Comparison of ENCODE assay signal across 8 cellular contexts in the genomic region with DNA sequence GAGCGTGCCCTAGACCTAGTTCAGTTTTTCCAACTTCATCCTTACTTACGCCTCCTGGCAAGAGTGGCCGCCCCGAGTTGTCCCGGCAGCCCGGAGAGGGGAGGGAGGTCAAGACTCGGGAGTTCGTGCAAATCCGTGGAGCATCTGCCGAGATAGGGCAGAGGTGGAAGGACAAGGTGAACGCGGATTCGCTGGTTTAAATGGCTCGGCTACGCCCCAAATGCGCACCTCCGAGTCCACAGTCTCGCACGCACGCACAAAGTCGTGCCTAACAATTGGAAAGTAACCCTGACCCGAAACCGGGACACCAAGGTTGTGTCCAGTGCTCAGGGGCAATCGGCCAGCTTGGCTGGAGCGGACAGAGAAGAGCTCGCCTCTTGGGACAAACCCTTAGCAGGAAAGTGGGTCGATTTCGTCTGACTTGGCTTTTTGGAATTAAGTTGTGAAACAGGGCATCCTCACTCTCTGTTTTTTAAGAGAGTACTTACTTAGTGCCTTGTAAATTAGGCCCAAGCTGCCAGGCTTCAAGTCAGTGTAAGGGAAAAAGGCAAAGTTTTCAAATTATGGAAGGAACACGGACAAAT. TPM values are rescaled to one million over a fixed set of nuclear protein-coding genes. Genes with fewer than 3 reads are reported as not detected.
A peak's percentile ranks its signal among the peaks of the same experiment; 100 is the strongest.
DNase-seq lines count a peak whose midpoint lies in the region; ATAC-seq and TF ChIP-seq lines count a peak whose summit lies in the region.

No MANE protein-coding gene starts in this region.

- CTCF ChIA-PET in HCT116 (lab: Charles Lee): no interaction called here

- H3K9me3 Mint-ChIP-seq in T-helper 1 cell treated with Interleukin-12 subunit alpha and Interleukin-12 subunit beta and Interleukin-4 antibody, amounts not matched to agents 30 μg/mL and 1 μg/mL, for 36 hours: no peaks in the 10 kb centered on the region
- H3K9me3 Mint-ChIP-seq in activated T-helper 17 cell treated with anti-CD3 and anti-CD28 coated beads, Interleukin-2, amount 50 U/mL, for 72 hours: no peaks in the 10 kb centered on the region

- peaks cover 10 to 18% of the 10 kb centered on the region in 2 experiments; a peak in 3 of 4 replicates for H3K4me1 ChIP-seq in HCT116 (ENCODE audit: control insufficient read depth in 1 of 2, insufficient read depth in 2 of 2, low read length in 2 of 2)
- peaks cover 0 to 34% (median 27%) of the 10 kb centered on the region in 9 donors for H3K4me1 ChIP-seq in heart right ventricle

- H3K9ac ChIP-seq in HCT116 (ENCODE audit: low read length): peak overlapping the region; percentile 81

- H2AFZ ChIP-seq in HCT116 (ENCODE audit: low read depth, low read length, poor library complexity, severe bottlenecking): peak overlapping the region; percentile 70

- H3K79me2 ChIP-seq in HCT116 (ENCODE audit: insufficient read depth, low read length): peaks cover 41% of the 10 kb centered on the region

- peaks cover 26% of the 10 kb centered on the region for H3K4me1 Mint-ChIP-seq in T-helper 1 cell treated with Interleukin-12 subunit alpha and Interleukin-12 subunit beta and Interleukin-4 antibody, amounts not matched to agents 30 μg/mL and 1 μg/mL, for 36 hours (ENCODE audit: low read depth)
- peaks cover 19% of the 10 kb centered on the region for H3K4me1 Mint-ChIP-seq in activated T-helper 17 cell treated with anti-CD3 and anti-CD28 coated beads, Interleukin-2, amount 50 U/mL, for 72 hours

- POLR2A ChIA-PET in HCT116 (lab: Charles Lee): no interaction called here

- H3K4me2 ChIP-seq in HCT116 (ENCODE audit: low read length): peak overlapping the region; percentile 82

- H3K27me3 ChIP-seq in HCT116 (ENCODE audit: insufficient read depth, low read length) (no peaks in the 10 kb centered on the region), heart right ventricle (no peaks in the 10 kb centered on the region)

- RAD21 ChIA-PET in HCT116 (lab: Charles Lee; ENCODE audit: low non-redundant PET in 1 of 2, low total read pairs in 2 of 2, uncharacterized antibody in 2 of 2, unreplicated experiment in 2 of 2): no interaction called here

- H3K27ac ChIP-seq in HCT116 (ENCODE audit: low read depth, low read length): peak overlapping the region; percentile 96
- peak overlapping the region; percentile 85 to 99 (median 98) for H3K27ac ChIP-seq in heart right ventricle

- H4K20me1 ChIP-seq in HCT116 (ENCODE audit: insufficient read depth): no peaks in the 10 kb centered on the region

- peaks cover 8% of the 10 kb centered on the region in 2 experiments for H3K36me3 ChIP-seq in HCT116 (ENCODE audit: control insufficient read depth in 1 of 2, insufficient read depth in 2 of 2, low read length in 2 of 2)
- peaks cover 0 to 15% (median 2%) of the 10 kb centered on the region in 9 donors for H3K36me3 ChIP-seq in heart right ventricle

- BruUV-seq in HCT116 (replicated peaks; lab: Mats Ljungman, UMichigan): TSS peak; percentile 96

- TF ChIP-seq CTCF in HCT116 (IDR thresholded peaks at IDR 0.05 in 2 of 3, conservative IDR thresholded peaks at IDR 0.05 in 1 of 3; ENCODE audit: borderline replicate concordance in 1 of 3, insufficient read depth in 1 of 3, low read depth in 2 of 3, low read length in 2 of 3): no peak
- TF ChIP-seq CTCF in heart right ventricle (IDR thresholded peaks at IDR 0.05): no peak

- peaks cover 12% of the 10 kb centered on the region for H3K36me3 Mint-ChIP-seq in T-helper 1 cell treated with Interleukin-12 subunit alpha and Interleukin-12 subunit beta and Interleukin-4 antibody, amounts not matched to agents 30 μg/mL and 1 μg/mL, for 36 hours (ENCODE audit: low read depth)
- H3K36me3 Mint-ChIP-seq in activated T-helper 17 cell treated with anti-CD3 and anti-CD28 coated beads, Interleukin-2, amount 50 U/mL, for 72 hours (ENCODE audit: low read depth): peaks cover 15% of the 10 kb centered on the region

- DNase-seq in T-helper 1 cell (no peak), HCT116 (ENCODE audit: low read depth, low spot score) (peak; percentile 58), LoVo (ENCODE audit: low spot score) (peak; percentile 66), heart right ventricle (peak in 1 of 2 donors; percentile 64), sciatic nerve (ENCODE audit: low spot score) (peak; percentile 79), pons (ENCODE audit: low spot score) (no peak)

- intact Hi-C loops in HCT116 (cut with micrococcal nuclease) (loop anchor here (5.0 kb wide), 1 partner anchor 136 kb away; the partner anchor contains the start of gene TAF4B), heart right ventricle (cut with DNase I) (loop anchor here in 5 of 10 donors (5.0 to 10.0 kb wide), 3 partner anchors 74 to 136 kb away; partner anchors contain the start of gene TAF4B (in 4 of the 5)), sciatic nerve (cut with DNase I) (no loop called here)

- H3K27ac Mint-ChIP-seq in T-helper 1 cell treated with Interleukin-12 subunit alpha and Interleukin-12 subunit beta and Interleukin-4 antibody, amounts not matched to agents 30 μg/mL and 1 μg/mL, for 36 hours: peak overlapping the region; percentile 98
- H3K27ac Mint-ChIP-seq in activated T-helper 17 cell treated with anti-CD3 and anti-CD28 coated beads, Interleukin-2, amount 50 U/mL, for 72 hours: peak overlapping the region; percentile 97

- H3K9me3 ChIP-seq in HCT116 (ENCODE audit: control insufficient read depth in 1 of 2, insufficient read depth in 1 of 2, low read depth in 1 of 2, low read length in 2 of 2): no peaks in the 10 kb centered on the region
- no peaks in the 10 kb centered on the region for H3K9me3 ChIP-seq in heart right ventricle

- peaks cover 7% of the 10 kb centered on the region for H3K27me3 Mint-ChIP-seq in T-helper 1 cell treated with Interleukin-12 subunit alpha and Interleukin-12 subunit beta and Interleukin-4 antibody, amounts not matched to agents 30 μg/mL and 1 μg/mL, for 36 hours (ENCODE audit: low read depth)
- H3K27me3 Mint-ChIP-seq in activated T-helper 17 cell treated with anti-CD3 and anti-CD28 coated beads, Interleukin-2, amount 50 U/mL, for 72 hours: no peaks in the 10 kb centered on the region

- peak; percentile 70 for TF ChIP-seq POLR2A in HCT116 (IDR thresholded peaks at IDR 0.05; ENCODE audit: borderline replicate concordance, extremely low read depth, insufficient read depth, insufficient read length)

- WGBS in heart right ventricle, 2 donors: 3% methylated on average over 29 of the region's 29 CpGs

- peak overlapping the region; percentile 96 for H3K4me3 Mint-ChIP-seq in T-helper 1 cell treated with Interleukin-12 subunit alpha and Interleukin-12 subunit beta and Interleukin-4 antibody, amounts not matched to agents 30 μg/mL and 1 μg/mL, for 36 hours
- peak overlapping the region; percentile 95 for H3K4me3 Mint-ChIP-seq in activated T-helper 17 cell treated with anti-CD3 and anti-CD28 coated beads, Interleukin-2, amount 50 U/mL, for 72 hours

- no peak for TF ChIP-seq RAD21 in HCT116 (IDR thresholded peaks at IDR 0.05; ENCODE audit: low read depth)

- ATAC-seq in HCT116 (peak; percentile 69), heart right ventricle (peak in 7 of 8 donors; percentile 3 to 67 (median 31)), sciatic nerve (peak; percentile 58)
- peak; percentile 63 for ATAC-seq in activated T-helper 17 cell treated with anti-CD3 and anti-CD28 coated beads, Interleukin-2, amount 50 U/mL, for 72 hours (replicated peaks)

- H3K4me3 ChIP-seq in HCT116 (replicated peaks in 1 of 2; ENCODE audit: low read depth in 1 of 2, low read length in 2 of 2): peak overlapping the region; percentile 68 to 71
- H3K4me3 ChIP-seq in heart right ventricle: peak overlapping the region; percentile 72 to 93 (median 88)

- no peaks in the 10 kb centered on the region for H3K9me2 ChIP-seq in HCT116 (ENCODE audit: insufficient read depth)

TF ChIP-seq in HCT116, 20 proteins besides CTCF, POLR2A, EP300 and RAD21:
- TF ChIP-seq, protein P1, sequence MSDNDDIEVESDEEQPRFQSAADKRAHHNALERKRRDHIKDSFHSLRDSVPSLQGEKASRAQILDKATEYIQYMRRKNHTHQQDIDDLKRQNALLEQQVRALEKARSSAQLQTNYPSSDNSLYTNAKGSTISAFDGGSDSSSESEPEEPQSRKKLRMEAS (IDR thresholded peaks at IDR 0.05): peak; percentile 60; the same call in 1 of the 2 replicates
- no peak for TF ChIP-seq SRF (IDR thresholded peaks at IDR 0.05; ENCODE audit: low read depth)
- TF ChIP-seq EZH2phosphoT487 (IDR thresholded peaks at IDR 0.05; ENCODE audit: borderline replicate concordance): no peak
- TF ChIP-seq ELF1 (IDR thresholded peaks at IDR 0.05; ENCODE audit: borderline replicate concordance, low read depth): no peak
- TF ChIP-seq CBX3 (IDR thresholded peaks at IDR 0.05; ENCODE audit: low read depth): 0 out of 2 replicates have a peak, but pooled peaks have one; percentile 6
- no peak for TF ChIP-seq EZH2 (IDR thresholded peaks at IDR 0.05)
- TF ChIP-seq POLR2AphosphoS5 (IDR thresholded peaks at IDR 0.05; ENCODE audit: low read depth, low read length): no peak
- no peak for TF ChIP-seq CEBPB (IDR thresholded peaks at IDR 0.05; ENCODE audit: low read depth)
- TF ChIP-seq ATF3 (IDR thresholded peaks at IDR 0.05): no peak
- TF ChIP-seq TCF7L2 (IDR thresholded peaks at IDR 0.05; ENCODE audit: borderline replicate concordance, extremely low read depth, insufficient read depth, insufficient read length): no peak

RNA-seq across cellular contexts. Expression of gene SS18, which starts 0.7 kb away (rescaled TPM):
- total RNA-seq in HCT116 (2021; ENCODE audit: unreplicated experiment) (60.0 TPM), heart right ventricle (10 to 100 TPM; 24.2 to 41.8 (median 34.4) TPM), sciatic nerve (82.8 TPM)
- 53.0 and 59.6 TPM in 2 replicates for polyA plus RNA-seq in HCT116 (2012)
- total RNA-seq in activated T-helper 17 cell treated with anti-CD3 and anti-CD28 coated beads, Interleukin-2, amount 50 U/mL, for 72 hours: 10 to 100 TPM; 66.3 to 74.0 TPM
- 10 to 100 TPM; 15.1 to 18.7 TPM for polyA plus RNA-seq in heart right ventricle

RNA-seq across cellular contexts. Expression of gene PSMA8, which starts 42.5 kb away (rescaled TPM):
- total RNA-seq in HCT116 (2021; ENCODE audit: unreplicated experiment) (not detected), heart right ventricle (under 1 TPM in 1 of 10 donors, not detected in 9; 0.38 TPM), sciatic nerve (not detected)
- polyA plus RNA-seq in HCT116 (2012): not detected in 2 replicates
- total RNA-seq in activated T-helper 17 cell treated with anti-CD3 and anti-CD28 coated beads, Interleukin-2, amount 50 U/mL, for 72 hours: under 1 TPM in 1 of 2 donors, not detected in 1; 0.58 TPM
- polyA plus RNA-seq in heart right ventricle: not detected

Comparison
In these comparisons a context has a peak if more than half of its experiments do, and no peak if none do; other contexts are left out.
1. DNase-seq: peak in HCT116 (single experiment), LoVo (single experiment) and sciatic nerve (single experiment); none in T-helper 1 cell (0 of 5) and pons (single experiment).
2. Peak in every context shown above with its lines, with median percentiles within 50 percentile points of each other: ATAC-seq.